ENCODE assay signal across 25 cellular contexts in the genomic region with DNA sequence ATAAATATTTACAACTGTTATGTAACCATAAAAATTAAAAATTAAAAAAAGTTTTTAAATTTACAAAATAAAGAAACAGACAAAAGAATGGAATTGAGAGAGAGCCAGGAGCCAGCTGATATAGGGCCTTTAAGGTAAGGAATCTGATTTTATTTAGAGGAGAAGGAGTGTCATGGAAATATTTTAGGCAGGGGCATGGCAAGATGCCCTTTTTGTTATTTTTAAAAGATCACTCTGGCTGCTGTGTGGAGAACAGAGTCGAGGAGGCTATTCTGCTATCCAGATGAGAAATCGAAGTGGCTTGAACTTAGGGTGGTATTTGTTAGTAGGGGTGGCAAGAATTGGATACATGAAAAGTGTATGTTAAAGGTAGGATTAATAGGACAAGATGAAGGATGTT.
"Had no signal": no experiment of that assay in that cellular context is flagged by ENCODE, and none has a peak within 500 bp of the region (broad histone marks: within the 10 kb centered on the region; RNA-seq: fewer than 3 reads in every experiment).

No MANE protein-coding gene starts in this region.

- ATAC-seq: effector memory CD8-positive, alpha-beta T cell; esophagus mucosa; foreskin keratinocyte; gastrocnemius medialis; gastroesophageal sphincter had no signal

- H3K27ac Mint-ChIP-seq: dendritic cell treated with granulocyte-macrophage colony-stimulating factor and Interleukin-4, amounts not matched to agents 40 ng/mL and 50 ng/mL, for 4 days; effector memory CD8-positive, alpha-beta T cell; endodermal cell had no signal

- H3K27ac ChIP-seq: colonic mucosa, coronary artery, dorsolateral prefrontal cortex, epithelial cell of prostate, esophagus muscularis mucosa, esophagus squamous epithelium, foreskin keratinocyte, gastroesophageal sphincter, heart left ventricle had no signal

- H3K4me3 Mint-ChIP-seq: dendritic cell treated with granulocyte-macrophage colony-stimulating factor and Interleukin-4, amounts not matched to agents 40 ng/mL and 50 ng/mL, for 4 days; effector memory CD8-positive, alpha-beta T cell; endodermal cell had no signal

- H3K36me3 ChIP-seq: colonic mucosa, esophagus muscularis mucosa, esophagus squamous epithelium, gastrocnemius medialis, gastroesophageal sphincter, heart left ventricle, heart right ventricle had no signal

- DNase-seq: colonic mucosa; cortex of kidney; dermis blood vessel endothelial cell; dorsolateral prefrontal cortex; effector CD4-positive, alpha-beta T cell; effector CD8-positive, alpha-beta T cell; effector memory CD4-positive, alpha-beta T cell; effector memory CD8-positive, alpha-beta T cell; endodermal cell; erythroblast; esophagus squamous epithelium; foreskin fibroblast; foreskin keratinocyte; foreskin melanocyte; gastrocnemius medialis; glutamatergic neuron; head of caudate nucleus; heart left ventricle; heart right ventricle had no signal

- H3K4me1 ChIP-seq: colonic mucosa, foreskin keratinocyte had no signal

- H3K9me3 ChIP-seq: colonic mucosa, esophagus muscularis mucosa, esophagus squamous epithelium, gastrocnemius medialis, gastroesophageal sphincter had no signal

- H3K27me3 ChIP-seq: colonic mucosa, dorsolateral prefrontal cortex, esophagus muscularis mucosa, esophagus squamous epithelium, foreskin keratinocyte, gastrocnemius medialis, gastroesophageal sphincter, heart left ventricle, heart right ventricle had no signal

- H3K4me3 ChIP-seq: colonic mucosa, coronary artery, dorsolateral prefrontal cortex, esophagus muscularis mucosa, esophagus squamous epithelium, gastrocnemius medialis, gastroesophageal sphincter, heart left ventricle, heart right ventricle had no signal

- H3K9me3 Mint-ChIP-seq: dendritic cell treated with granulocyte-macrophage colony-stimulating factor and Interleukin-4, amounts not matched to agents 40 ng/mL and 50 ng/mL, for 4 days; endodermal cell had no signal

- H3K27me3 Mint-ChIP-seq: dendritic cell treated with granulocyte-macrophage colony-stimulating factor and Interleukin-4, amounts not matched to agents 40 ng/mL and 50 ng/mL, for 4 days; effector memory CD8-positive, alpha-beta T cell had no signal
